9 cellular contexts compared by ENCODE assay signal in genomic region chr7:151079199-151079910, GRCh38. TPM values are rescaled to one million over a fixed set of nuclear protein-coding genes. Genes with fewer than 3 reads are reported as not detected.
DNase-seq lines count a peak whose midpoint lies in the region; ATAC-seq, FAIRE-seq and TF ChIP-seq lines count a peak whose summit lies in the region.
"Had no signal": no experiment of that assay in that cellular context is flagged by ENCODE, and none has a peak within 500 bp of the region (broad histone marks: within the 10 kb centered on the region; RNA-seq: fewer than 3 reads in every experiment).

No MANE protein-coding gene starts in this region.

- H3K27ac ChIP-seq in kidney (ENCODE audit: low read depth in 2 of 2, low read length in 2 of 2) (no peak overlapping the region), suprapubic skin (no peak overlapping the region)

- no peak for ATAC-seq in HG02763 (IDR thresholded peaks at IDR 0.05; ENCODE audit: unreplicated experiment)
- ATAC-seq in HG03095 (IDR thresholded peaks at IDR 0.05; ENCODE audit: unreplicated experiment), result no peak

- peak overlapping the region; percentile 99 for H3K9ac ChIP-seq in adipocyte (ENCODE audit: low read length)
- peak overlapping the region in 1 of 2 donors; percentile 61 for H3K9ac ChIP-seq in kidney (ENCODE audit: low read length in 2 of 2)

- H3K9me3 ChIP-seq in adipocyte (ENCODE audit: control insufficient read depth, low read length), result no peaks in the 10 kb centered on the region
- H3K9me3 ChIP-seq in kidney (ENCODE audit: control insufficient read depth in 1 of 2, low read length in 2 of 2), result no peaks in the 10 kb centered on the region
- H3K9me3 ChIP-seq in suprapubic skin, result no peaks in the 10 kb centered on the region

- H3K4me3 ChIP-seq in adipocyte (ENCODE audit: low read length), result peak overlapping the region; percentile 94
- peak overlapping the region; percentile 89 to 91 for H3K4me3 ChIP-seq in kidney (ENCODE audit: low read length in 2 of 2)
- peak overlapping the region; percentile 75 for H3K4me3 ChIP-seq in suprapubic skin

- H3K36me3 Mint-ChIP-seq in activated CD4-positive, alpha-beta T cell treated with anti-CD3 and anti-CD28 coated beads, Interleukin-2, amount 10 ng/mL, durations not matched to agents 24 days and 14 days (ENCODE audit: low read depth), result peaks cover 30% of the 10 kb centered on the region

- no peaks in the 10 kb centered on the region for H3K9me3 Mint-ChIP-seq in activated CD4-positive, alpha-beta T cell treated with anti-CD3 and anti-CD28 coated beads, Interleukin-2, amount 10 ng/mL, durations not matched to agents 24 days and 14 days

- TF ChIP-seq EP300 in suprapubic skin (IDR thresholded peaks at IDR 0.05), result no peak

- H3K4me1 ChIP-seq in adipocyte (ENCODE audit: control insufficient read depth, insufficient read depth, low read length) (peaks cover 48% of the 10 kb centered on the region), kidney (ENCODE audit: control insufficient read depth in 1 of 2, insufficient read depth in 1 of 2, low read depth in 1 of 2, low read length in 2 of 2) (peaks cover 6 to 40% of the 10 kb centered on the region in 2 donors), suprapubic skin (peaks cover 67% of the 10 kb centered on the region)

- no peak for FAIRE-seq in kidney (lab: Jason Lieb, UNC)

- no peaks in the 10 kb centered on the region for H3K27me3 Mint-ChIP-seq in activated CD4-positive, alpha-beta T cell treated with anti-CD3 and anti-CD28 coated beads, Interleukin-2, amount 10 ng/mL, durations not matched to agents 24 days and 14 days

- no peak for TF ChIP-seq CTCF in kidney (IDR thresholded peaks at IDR 0.05; ENCODE audit: borderline replicate concordance, extremely low read depth, insufficient read depth)
- TF ChIP-seq CTCF in suprapubic skin (IDR thresholded peaks at IDR 0.05), result no peak

- no peak for DNase-seq in activated CD4-positive, alpha-beta T cell treated with anti-CD3 and anti-CD28 coated beads, Interleukin-2, amount 10 ng/mL, durations not matched to agents 24 days and 14 days
- no peak for DNase-seq in activated CD4-positive, alpha-beta T cell treated with anti-CD3 and anti-CD28 coated beads for 48 hours
- DNase-seq in adipocyte (ENCODE audit: low read depth) (no peak), kidney (peak; percentile 70), suprapubic skin (ENCODE audit: low spot score in 2 of 2) (peak in 1 of 2 donors; percentile 64), NCI-H2227 treated with DMSO at 0.1 percent for 48 hours (lab: John Stamatoyannopoulos, UW) (no peak)
- DNase-seq: C1 segment of cervical spinal cord had no signal

- H3K27me3 ChIP-seq in adipocyte (replicated peaks; ENCODE audit: control insufficient read depth, insufficient read depth, low read length), result no peaks in the 10 kb centered on the region
- no peaks in the 10 kb centered on the region for H3K27me3 ChIP-seq in suprapubic skin

- WGBS in suprapubic skin, result 78% methylated on average over 23 of the region's 27 CpGs

- H3K36me3 ChIP-seq in adipocyte (ENCODE audit: control insufficient read depth, insufficient read depth, low read length, severe bottlenecking) (peaks cover 19% of the 10 kb centered on the region), kidney (ENCODE audit: control insufficient read depth in 1 of 2, insufficient read depth in 2 of 2, low read length in 2 of 2) (peaks cover 9 to 12% of the 10 kb centered on the region in 2 donors), suprapubic skin (peaks cover 35% of the 10 kb centered on the region)

- TF ChIP-seq POLR2A in suprapubic skin (IDR thresholded peaks at IDR 0.05), result no peak

- peak overlapping the region; percentile 86 for H3K4me3 Mint-ChIP-seq in activated CD4-positive, alpha-beta T cell treated with anti-CD3 and anti-CD28 coated beads, Interleukin-2, amount 10 ng/mL, durations not matched to agents 24 days and 14 days

- intact Hi-C loops in activated CD4-positive, alpha-beta T cell treated with anti-CD3 and anti-CD28 coated beads, Interleukin-2, amount 10 ng/mL, durations not matched to agents 24 days and 14 days (cut with micrococcal nuclease), result no loop called here
- intact Hi-C loops in kidney (cut with DNase I), result no loop called here

- peaks cover 21% of the 10 kb centered on the region for H3K4me1 Mint-ChIP-seq in activated CD4-positive, alpha-beta T cell treated with anti-CD3 and anti-CD28 coated beads, Interleukin-2, amount 10 ng/mL, durations not matched to agents 24 days and 14 days

- peak overlapping the region; percentile 82 for H3K27ac Mint-ChIP-seq in activated CD4-positive, alpha-beta T cell treated with anti-CD3 and anti-CD28 coated beads, Interleukin-2, amount 10 ng/mL, durations not matched to agents 24 days and 14 days

RNA-seq across cellular contexts. Expression of gene FASTK, which starts 1.3 kb away (rescaled TPM):
- total RNA-seq in activated CD4-positive, alpha-beta T cell treated with anti-CD3 and anti-CD28 coated beads, Interleukin-2, amount 10 ng/mL, durations not matched to agents 24 days and 14 days, result 90.8 and 92.3 TPM in 2 replicates
- total RNA-seq in kidney (71.2 TPM), suprapubic skin (100 to 1,000 TPM in 2 of 4 donors, 10 to 100 TPM in 2; 76.8 to 102 (median 90.9) TPM)
- polyA plus RNA-seq in kidney (ENCODE audit: insufficient read depth, low read depth, low replicate concordance), result 116 TPM

RNA-seq across cellular contexts. Expression of gene TMUB1, which starts 3.9 kb away (rescaled TPM):
- total RNA-seq in activated CD4-positive, alpha-beta T cell treated with anti-CD3 and anti-CD28 coated beads, Interleukin-2, amount 10 ng/mL, durations not matched to agents 24 days and 14 days, result 53.8 and 59.2 TPM in 2 replicates
- 36.9 TPM for total RNA-seq in kidney
- polyA plus RNA-seq in kidney (ENCODE audit: insufficient read depth, low read depth, low replicate concordance), result 79.9 TPM
- total RNA-seq in suprapubic skin, result 10 to 100 TPM; 32.5 to 50.3 (median 45.7) TPM

RNA-seq across cellular contexts. Expression of gene AGAP3, which starts 6.9 kb away (rescaled TPM):
- 54.3 and 60.0 TPM in 2 replicates for total RNA-seq in activated CD4-positive, alpha-beta T cell treated with anti-CD3 and anti-CD28 coated beads, Interleukin-2, amount 10 ng/mL, durations not matched to agents 24 days and 14 days
- total RNA-seq in kidney (64.4 TPM), suprapubic skin (100 to 1,000 TPM; 126 to 162 (median 134) TPM)
- 35.8 TPM for polyA plus RNA-seq in kidney (ENCODE audit: insufficient read depth, low read depth, low replicate concordance)

RNA-seq across cellular contexts. Expression of gene SLC4A2, which starts 20.0 kb away (rescaled TPM):
- 115 and 127 TPM in 2 replicates for total RNA-seq in activated CD4-positive, alpha-beta T cell treated with anti-CD3 and anti-CD28 coated beads, Interleukin-2, amount 10 ng/mL, durations not matched to agents 24 days and 14 days
- 104 TPM for total RNA-seq in kidney
- polyA plus RNA-seq in kidney (ENCODE audit: insufficient read depth, low read depth, low replicate concordance), result 150 TPM
- 10 to 100 TPM; 31.9 to 78.7 (median 59.7) TPM for total RNA-seq in suprapubic skin

RNA-seq across cellular contexts. Expression of gene CDK5, which starts 21.7 kb away (rescaled TPM):
- 26.5 and 26.8 TPM in 2 replicates for total RNA-seq in activated CD4-positive, alpha-beta T cell treated with anti-CD3 and anti-CD28 coated beads, Interleukin-2, amount 10 ng/mL, durations not matched to agents 24 days and 14 days
- total RNA-seq in kidney, result 9.1 TPM
- 21.5 TPM for polyA plus RNA-seq in kidney (ENCODE audit: insufficient read depth, low read depth, low replicate concordance)
- 10 to 100 TPM in 3 of 4 donors, 1 to 10 TPM in 1; 7.7 to 14.7 (median 13.4) TPM for total RNA-seq in suprapubic skin
